In the genomic region with DNA sequence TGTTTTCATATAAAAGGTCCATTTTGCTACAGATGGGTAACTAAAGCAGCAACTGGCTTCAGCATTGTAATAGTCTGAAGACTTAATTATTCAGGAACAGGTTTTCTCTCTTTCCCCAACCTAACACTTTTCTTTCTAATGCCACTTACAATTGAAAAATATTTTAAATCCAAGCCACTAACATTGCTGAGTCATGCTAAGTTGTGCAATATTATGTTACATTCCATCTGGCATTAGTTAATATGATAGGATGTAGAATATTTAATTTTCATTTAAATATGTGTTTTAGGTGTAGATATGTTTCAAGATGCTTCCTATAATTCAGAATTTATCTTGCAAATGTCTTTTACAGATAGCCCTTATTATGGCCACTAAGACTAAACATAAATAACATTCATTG, we compare ENCODE assay signal across 1 cellular context.
TF ChIP-seq lines count a peak whose summit lies in the region.

No MANE protein-coding gene starts in this region.

TF ChIP-seq in GM23338, 12 proteins besides CTCF, POLR2A, EP300 and RAD21 (continued from another document):
- TF ChIP-seq, protein P1, sequence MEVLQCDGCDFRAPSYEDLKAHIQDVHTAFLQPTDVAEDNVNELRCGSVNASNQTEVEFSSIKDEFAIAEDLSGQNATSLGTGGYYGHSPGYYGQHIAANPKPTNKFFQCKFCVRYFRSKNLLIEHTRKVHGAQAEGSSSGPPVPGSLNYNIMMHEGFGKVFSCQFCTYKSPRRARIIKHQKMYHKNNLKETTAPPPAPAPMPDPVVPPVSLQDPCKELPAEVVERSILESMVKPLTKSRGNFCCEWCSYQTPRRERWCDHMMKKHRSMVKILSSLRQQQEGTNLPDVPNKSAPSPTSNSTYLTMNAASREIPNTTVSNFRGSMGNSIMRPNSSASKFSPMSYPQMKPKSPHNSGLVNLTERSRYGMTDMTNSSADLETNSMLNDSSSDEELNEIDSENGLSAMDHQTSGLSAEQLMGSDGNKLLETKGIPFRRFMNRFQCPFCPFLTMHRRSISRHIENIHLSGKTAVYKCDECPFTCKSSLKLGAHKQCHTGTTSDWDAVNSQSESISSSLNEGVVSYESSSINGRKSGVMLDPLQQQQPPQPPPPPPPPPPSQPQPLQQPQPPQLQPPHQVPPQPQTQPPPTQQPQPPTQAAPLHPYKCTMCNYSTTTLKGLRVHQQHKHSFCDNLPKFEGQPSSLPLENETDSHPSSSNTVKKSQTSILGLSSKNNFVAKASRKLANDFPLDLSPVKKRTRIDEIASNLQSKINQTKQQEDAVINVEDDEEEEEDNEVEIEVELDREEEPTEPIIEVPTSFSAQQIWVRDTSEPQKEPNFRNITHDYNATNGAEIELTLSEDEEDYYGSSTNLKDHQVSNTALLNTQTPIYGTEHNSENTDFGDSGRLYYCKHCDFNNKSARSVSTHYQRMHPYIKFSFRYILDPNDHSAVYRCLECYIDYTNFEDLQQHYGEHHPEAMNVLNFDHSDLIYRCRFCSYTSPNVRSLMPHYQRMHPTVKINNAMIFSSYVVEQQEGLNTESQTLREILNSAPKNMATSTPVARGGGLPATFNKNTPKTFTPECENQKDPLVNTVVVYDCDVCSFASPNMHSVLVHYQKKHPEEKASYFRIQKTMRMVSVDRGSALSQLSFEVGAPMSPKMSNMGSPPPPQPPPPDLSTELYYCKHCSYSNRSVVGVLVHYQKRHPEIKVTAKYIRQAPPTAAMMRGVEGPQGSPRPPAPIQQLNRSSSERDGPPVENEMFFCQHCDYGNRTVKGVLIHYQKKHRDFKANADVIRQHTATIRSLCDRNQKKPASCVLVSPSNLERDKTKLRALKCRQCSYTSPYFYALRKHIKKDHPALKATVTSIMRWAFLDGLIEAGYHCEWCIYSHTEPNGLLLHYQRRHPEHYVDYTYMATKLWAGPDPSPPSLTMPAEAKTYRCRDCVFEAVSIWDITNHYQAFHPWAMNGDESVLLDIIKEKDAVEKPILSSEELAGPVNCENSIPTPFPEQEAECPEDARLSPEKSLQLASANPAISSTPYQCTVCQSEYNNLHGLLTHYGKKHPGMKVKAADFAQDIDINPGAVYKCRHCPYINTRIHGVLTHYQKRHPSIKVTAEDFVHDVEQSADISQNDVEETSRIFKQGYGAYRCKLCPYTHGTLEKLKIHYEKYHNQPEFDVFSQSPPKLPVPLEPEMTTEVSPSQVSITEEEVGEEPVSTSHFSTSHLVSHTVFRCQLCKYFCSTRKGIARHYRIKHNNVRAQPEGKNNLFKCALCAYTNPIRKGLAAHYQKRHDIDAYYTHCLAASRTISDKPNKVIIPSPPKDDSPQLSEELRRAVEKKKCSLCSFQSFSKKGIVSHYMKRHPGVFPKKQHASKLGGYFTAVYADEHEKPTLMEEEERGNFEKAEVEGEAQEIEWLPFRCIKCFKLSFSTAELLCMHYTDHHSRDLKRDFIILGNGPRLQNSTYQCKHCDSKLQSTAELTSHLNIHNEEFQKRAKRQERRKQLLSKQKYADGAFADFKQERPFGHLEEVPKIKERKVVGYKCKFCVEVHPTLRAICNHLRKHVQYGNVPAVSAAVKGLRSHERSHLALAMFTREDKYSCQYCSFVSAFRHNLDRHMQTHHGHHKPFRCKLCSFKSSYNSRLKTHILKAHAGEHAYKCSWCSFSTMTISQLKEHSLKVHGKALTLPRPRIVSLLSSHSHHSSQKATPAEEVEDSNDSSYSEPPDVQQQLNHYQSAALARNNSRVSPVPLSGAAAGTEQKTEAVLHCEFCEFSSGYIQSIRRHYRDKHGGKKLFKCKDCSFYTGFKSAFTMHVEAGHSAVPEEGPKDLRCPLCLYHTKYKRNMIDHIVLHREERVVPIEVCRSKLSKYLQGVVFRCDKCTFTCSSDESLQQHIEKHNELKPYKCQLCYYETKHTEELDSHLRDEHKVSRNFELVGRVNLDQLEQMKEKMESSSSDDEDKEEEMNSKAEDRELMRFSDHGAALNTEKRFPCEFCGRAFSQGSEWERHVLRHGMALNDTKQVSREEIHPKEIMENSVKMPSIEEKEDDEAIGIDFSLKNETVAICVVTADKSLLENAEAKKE (CRISPR knock-in tag; IDR thresholded peaks at IDR 0.05): no peak
- TF ChIP-seq EZH2 (IDR thresholded peaks at IDR 0.05; ENCODE audit: low read depth, unreplicated experiment) (no peak), REST (IDR thresholded peaks at IDR 0.05; ENCODE audit: unreplicated experiment) (no peak), STAT1 (IDR thresholded peaks at IDR 0.05; ENCODE audit: unreplicated experiment) (no peak), ETS1 (IDR thresholded peaks at IDR 0.05) (no peak), EZH2phosphoT487 (IDR thresholded peaks at IDR 0.05; ENCODE audit: unreplicated experiment) (no peak), NANOG (IDR thresholded peaks at IDR 0.05; ENCODE audit: borderline replicate concordance) (no peak), JUNB (IDR thresholded peaks at IDR 0.05; ENCODE audit: unreplicated experiment) (no peak)
